Comparison of ENCODE assay signal across 13 cellular contexts in the genomic region with DNA sequence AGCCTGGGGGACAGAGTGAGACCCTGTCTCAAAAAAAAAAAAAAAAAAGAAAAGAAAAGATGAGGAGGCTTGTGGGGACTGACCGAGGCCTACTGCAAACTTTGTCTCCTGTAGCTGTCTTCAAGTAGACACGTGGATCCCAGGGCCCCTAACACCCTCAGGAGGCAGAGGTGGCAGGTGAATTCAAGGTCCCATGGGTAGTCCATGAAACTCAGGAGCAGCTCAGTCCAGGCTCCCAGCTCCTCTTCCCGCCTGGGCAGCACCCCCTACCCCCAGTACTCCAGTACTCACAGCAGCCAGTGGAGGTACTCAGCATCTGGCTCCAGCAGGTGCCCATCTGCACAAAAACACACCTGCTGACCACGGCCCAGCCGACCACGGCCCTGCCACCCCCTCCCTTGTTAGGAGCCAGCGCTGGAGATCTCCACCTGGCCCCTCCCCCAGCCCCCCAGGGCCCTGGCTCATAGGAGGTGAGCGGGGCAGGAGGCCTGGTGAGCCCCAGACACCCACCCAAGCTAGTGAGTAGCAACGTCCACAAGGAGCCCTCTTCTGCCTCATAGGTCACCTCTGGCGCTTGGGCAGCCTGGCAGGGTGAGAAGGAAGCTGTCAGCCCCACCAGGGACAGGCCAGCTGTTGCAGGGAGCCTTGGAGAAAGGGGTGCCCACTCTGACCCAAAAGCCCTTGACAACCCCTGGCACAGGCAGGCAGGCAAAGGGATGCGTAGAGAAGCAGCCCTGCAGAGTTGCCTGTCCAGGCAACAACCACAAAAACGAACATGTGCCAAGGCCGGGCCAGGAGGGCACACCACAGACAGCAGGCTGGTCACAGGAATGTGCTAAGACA. TPM values are rescaled to one million over a fixed set of nuclear protein-coding genes. Genes with fewer than 3 reads are reported as not detected.
DNase-seq lines count a peak whose midpoint lies in the region; ATAC-seq and TF ChIP-seq lines count a peak whose summit lies in the region.
"Had no signal": no experiment of that assay in that cellular context is flagged by ENCODE, and none has a peak within 500 bp of the region (broad histone marks: within the 10 kb centered on the region; RNA-seq: fewer than 3 reads in every experiment).

No MANE protein-coding gene starts in this region.

- H3K36me3 Mint-ChIP-seq in CD4-positive, alpha-beta T cell (ENCODE audit: low read depth), result peaks cover 48% of the 10 kb centered on the region
- H3K36me3 Mint-ChIP-seq in nephron (ENCODE audit: low read depth), result peaks cover 13% of the 10 kb centered on the region

- H3K27ac Mint-ChIP-seq in CD4-positive, alpha-beta T cell, result peak overlapping the region; percentile 30
- no peak overlapping the region for H3K27ac Mint-ChIP-seq in nephron

- no peaks in the 10 kb centered on the region for H3K27me3 Mint-ChIP-seq in CD4-positive, alpha-beta T cell
- H3K27me3 Mint-ChIP-seq in nephron (ENCODE audit: low read depth), result no peaks in the 10 kb centered on the region

- peaks cover 6% of the 10 kb centered on the region for H3K4me1 Mint-ChIP-seq in CD4-positive, alpha-beta T cell (ENCODE audit: low read depth)
- H3K4me1 Mint-ChIP-seq in nephron, result peaks cover 5% of the 10 kb centered on the region

- CTCF ChIA-PET in CD4-positive, alpha-beta T cell (lab: Charles Lee), result interaction anchor here (2.5 kb wide), 1 partner anchor 23 kb away, joined by 6 read pairs; a partner anchor contains a TSS
- CTCF ChIA-PET in RWPE1 (lab: Yijun Ruan, JAX), result interaction anchor here (0.5 kb wide), 1 partner anchor 305 kb away, joined by 3 read pairs; no protein-coding TSS in a partner anchor

- ATAC-seq in CD4-positive, alpha-beta T cell (ENCODE audit: poor library complexity), result no peak
- no peak for ATAC-seq in HG02623 (IDR thresholded peaks at IDR 0.05; ENCODE audit: unreplicated experiment)
- ATAC-seq: HCT116 had no signal

- POLR2A ChIA-PET in CD4-positive, alpha-beta T cell (lab: Charles Lee), result interaction anchor here (2.5 kb wide), 1 partner anchor 45 kb away, joined by 13 read pairs; a partner anchor contains a TSS
- POLR2A ChIA-PET in RWPE1 (lab: Yijun Ruan, JAX; ENCODE audit: low non-redundant PET), result no interaction called here

- intact Hi-C loops in CD4-positive, alpha-beta T cell (cut with DNase I, micrococcal nuclease), result loop anchor here (5.0 to 10.0 kb wide), 3 partner anchors 139 to 394 kb away; a partner anchor contains a TSS

- H3K27me3 ChIP-seq in CD4-positive, alpha-beta T cell (ENCODE audit: control insufficient read depth, insufficient read depth, low read length), result no peaks in the 10 kb centered on the region

- no peaks in the 10 kb centered on the region for H3K9me3 Mint-ChIP-seq in CD4-positive, alpha-beta T cell
- no peaks in the 10 kb centered on the region for H3K9me3 Mint-ChIP-seq in nephron

- no peak for TF ChIP-seq CTCF in CD4-positive, alpha-beta T cell (IDR thresholded peaks at IDR 0.05)
- no peak for TF ChIP-seq CTCF in RWPE1 (conservative IDR thresholded peaks at IDR 0.05; ENCODE audit: low read depth)
- TF ChIP-seq CTCF in nephron (IDR thresholded peaks at IDR 0.05; ENCODE audit: unreplicated experiment in 3 of 3), result no peak

- H3K9me3 ChIP-seq in CD4-positive, alpha-beta T cell (ENCODE audit: control insufficient read depth, low read length), result no peaks in the 10 kb centered on the region

- no peak overlapping the region for H3K27ac ChIP-seq in CD4-positive, alpha-beta T cell (ENCODE audit: low read depth, low read length)
- peak overlapping the region; percentile 91 for H3K27ac ChIP-seq in RWPE1

- H3K4me3 Mint-ChIP-seq in CD4-positive, alpha-beta T cell, result no peak overlapping the region
- peak overlapping the region; percentile 25 to 59 (median 41) for H3K4me3 Mint-ChIP-seq in nephron

- DNase-seq in CD4-positive, alpha-beta T cell, result no peak
- DNase-seq in RWPE1 (ENCODE audit: low spot score), result no peak
- no peak for DNase-seq in HuH-7.5 (ENCODE audit: low spot score)
- DNase-seq in OCI-M1 (lab: John Stamatoyannopoulos, UW), result no peak
- DNase-seq: AML-193, KBM-7, NCI-H1436 treated with DMSO at 0.1 percent for 48 hours, NCI-H2081 treated with DMSO at 0.1 percent for 48 hours, NCI-H2227 treated with DMSO at 0.1 percent for 48 hours, NCI-H526 had no signal

RNA-seq across cellular contexts. Expression of a gene that starts 3.8 kb away (rescaled TPM):
- total RNA-seq in CD4-positive, alpha-beta T cell, result 100 to 1,000 TPM; 146 to 147 TPM

RNA-seq across cellular contexts. Expression of a gene that starts 4.2 kb away (rescaled TPM):
- total RNA-seq in CD4-positive, alpha-beta T cell, result 10 to 100 TPM in 1 of 2 experiments, 1 to 10 TPM in 1; 9.9 to 11.7 TPM

RNA-seq across cellular contexts. Expression of a gene that starts 22.5 kb away (rescaled TPM):
- total RNA-seq in CD4-positive, alpha-beta T cell, result 1 to 10 TPM; 2.3 to 2.8 TPM

RNA-seq across cellular contexts. Expression of a gene that starts 39.9 kb away (rescaled TPM):
- 10 to 100 TPM; 21.2 to 23.9 TPM for total RNA-seq in CD4-positive, alpha-beta T cell

RNA-seq across cellular contexts. Expression of a gene that starts 45.8 kb away (rescaled TPM):
- 100 to 1,000 TPM in 1 of 2 experiments, 10 to 100 TPM in 1; 98.5 to 114 TPM for total RNA-seq in CD4-positive, alpha-beta T cell
